In the genomic region with DNA sequence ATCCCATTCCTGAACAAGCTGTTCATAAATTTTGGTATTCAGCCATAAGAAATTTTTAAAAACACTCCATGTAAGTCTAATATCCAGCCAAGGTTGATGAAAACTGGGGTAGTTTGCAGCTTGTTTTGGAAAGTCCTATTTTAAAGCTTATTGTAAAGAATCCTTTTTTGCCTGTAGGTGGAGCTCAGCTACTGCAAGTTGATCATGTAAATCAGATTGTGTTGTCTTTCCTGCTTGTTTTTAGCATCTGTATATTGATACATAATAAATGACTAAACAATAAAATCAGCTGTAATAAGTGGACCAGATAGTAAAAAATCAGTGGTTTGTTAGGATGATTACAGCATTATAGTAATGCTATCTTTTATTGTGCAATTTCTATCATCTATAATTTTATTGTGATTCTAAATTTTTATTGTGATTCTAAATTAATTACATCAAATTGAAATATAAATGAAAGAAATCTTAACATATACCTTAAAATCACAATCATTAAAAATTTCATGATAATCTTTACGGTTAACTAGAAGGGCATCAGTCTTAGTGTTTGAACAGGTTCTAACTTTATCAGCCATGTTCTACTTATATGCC, we compare ENCODE assay signal across 8 cellular contexts. TPM values are rescaled to one million over a fixed set of nuclear protein-coding genes. Genes with fewer than 3 reads are reported as not detected.
DNase-seq lines count a peak whose midpoint lies in the region; ATAC-seq, FAIRE-seq and TF ChIP-seq lines count a peak whose summit lies in the region.

No MANE protein-coding gene starts in this region.

- 0 out of 2 replicates have a peak, but pooled peaks have one; percentile 18 for TF ChIP-seq RAD21 in HepG2 (CRISPR knock-in tag; IDR thresholded peaks at IDR 0.05)

- no peak overlapping the region for H3K27ac ChIP-seq in HepG2 (ENCODE audit: extremely low read length, insufficient read depth, low read length)
- no peak overlapping the region for H3K27ac ChIP-seq in aorta (ENCODE audit: low read depth in 1 of 2, low read length in 2 of 2)

- no peaks in the 10 kb centered on the region for H3K27me3 Mint-ChIP-seq in activated CD4-positive, alpha-beta T cell treated with anti-CD3 and anti-CD28 coated beads, Interleukin-2, amount 10 ng/mL, durations not matched to agents 7 days and 5 days
- H3K27me3 Mint-ChIP-seq in chondrocyte (ENCODE audit: low read depth): no peaks in the 10 kb centered on the region

- H3K4me2 ChIP-seq in HepG2 (ENCODE audit: low read depth, low read length): no peak overlapping the region

- BruUV-seq in HepG2 (replicated peaks; lab: Mats Ljungman, UMichigan): no TSS peak

- H4K20me1 ChIP-seq in HepG2 (ENCODE audit: insufficient read depth, low read length): no peaks in the 10 kb centered on the region

- ATAC-seq in HG02943 (IDR thresholded peaks at IDR 0.05; ENCODE audit: low read depth, unreplicated experiment): peak; percentile 73
- ATAC-seq in HepG2: peak; percentile 44; the same call in 1 of the 3 replicates
- peak; percentile 48 for ATAC-seq in aorta (ENCODE audit: low FRiP score)

- no peak for TF ChIP-seq POLR2A in HepG2 (IDR thresholded peaks at IDR 0.05; ENCODE audit: insufficient read depth in 1 of 2, low read depth in 2 of 2, low read length in 2 of 2)

- H3K4me3 Mint-ChIP-seq in activated CD4-positive, alpha-beta T cell treated with anti-CD3 and anti-CD28 coated beads, Interleukin-2, amount 10 ng/mL, durations not matched to agents 7 days and 5 days: no peak overlapping the region
- H3K4me3 Mint-ChIP-seq in chondrocyte (ENCODE audit: unreplicated experiment): no peak overlapping the region

- CTCF ChIA-PET in activated CD4-positive, alpha-beta T cell treated with anti-CD3 and anti-CD28 coated beads, Interleukin-2, amount 10 ng/mL, durations not matched to agents 7 days and 5 days (lab: Charles Lee): interaction anchor here (0.6 to 1.9 kb wide), 3 partner anchors 104 to 738 kb away, joined by 3 to 8 read pairs (median 3); no protein-coding TSS in a partner anchor
- CTCF ChIA-PET in HepG2 (lab: Yijun Ruan, JAX; ENCODE audit: low intra/inter-chr PET ratio, low total read pairs): interaction anchor here (0.7 to 1.8 kb wide), 3 partner anchors 226 to 673 kb away, joined by 3 to 11 read pairs (median 10); no protein-coding TSS in a partner anchor

- POLR2A ChIA-PET in activated CD4-positive, alpha-beta T cell treated with anti-CD3 and anti-CD28 coated beads, Interleukin-2, amount 10 ng/mL, durations not matched to agents 7 days and 5 days (lab: Charles Lee): no interaction called here
- POLR2A ChIA-PET in HepG2 (lab: Yijun Ruan, JAX): interaction anchor here (1.0 kb wide), 1 partner anchor 224 kb away, joined by 4 read pairs; no protein-coding TSS in a partner anchor

- no peak overlapping the region for H3K9ac ChIP-seq in HepG2 (ENCODE audit: insufficient read depth, low read depth, low read length)

- WGBS in HepG2 (ENCODE audit: low lambda C conversion rate): 100% methylated on average over 1 of the region's 1 CpG
- 75 to 91% methylated on average over 1 of the region's 1 CpG for WGBS in aorta, 2 donors

- H3K4me3 ChIP-seq in HepG2 (replicated peaks in 1 of 3; ENCODE audit: insufficient read depth in 1 of 3, low read depth in 2 of 3, low read length in 3 of 3): no peak overlapping the region
- no peak overlapping the region for H3K4me3 ChIP-seq in aorta (ENCODE audit: low read length in 2 of 2)

- peaks cover 1 to 7% of the 10 kb centered on the region in 2 experiments; a peak in 1 of 5 replicates for H3K36me3 ChIP-seq in HepG2 (replicated peaks in 1 of 2; ENCODE audit: control insufficient read depth in 1 of 2, insufficient read depth in 2 of 2, low read length in 2 of 2)
- H3K36me3 ChIP-seq in aorta (ENCODE audit: control insufficient read depth in 1 of 2, insufficient read depth in 2 of 2, low read length in 1 of 2): peaks cover 0 to 2% of the 10 kb centered on the region in 2 donors

- no peaks in the 10 kb centered on the region for H3K36me3 Mint-ChIP-seq in activated CD4-positive, alpha-beta T cell treated with anti-CD3 and anti-CD28 coated beads, Interleukin-2, amount 10 ng/mL, durations not matched to agents 7 days and 5 days (ENCODE audit: low read depth)
- H3K36me3 Mint-ChIP-seq in chondrocyte (ENCODE audit: low read depth): peaks cover 7% of the 10 kb centered on the region

- TF ChIP-seq CTCF in chondrocyte (IDR thresholded peaks at IDR 0.05) (peak; percentile 96), HepG2 (CRISPR knock-in tag; IDR thresholded peaks at IDR 0.05) (peak; percentile 74)

- DNase-seq in activated CD4-positive, alpha-beta T cell treated with anti-CD3 and anti-CD28 coated beads, Interleukin-2, amount 10 ng/mL, durations not matched to agents 7 days and 5 days: peak; percentile 33
- DNase-seq in activated CD4-positive, alpha-beta T cell treated with anti-CD3 and anti-CD28 coated beads for 1 hour: no peak
- peak; percentile 20 for DNase-seq in NOMO-1 treated with dmso at 0.1 percent for 144 hours (lab: John Stamatoyannopoulos, UW; ENCODE audit: unreplicated experiment)
- DNase-seq in chondrocyte (ENCODE audit: low spot score): no peak
- DNase-seq in HepG2 (ENCODE audit: low spot score): peak; percentile 57
- DNase-seq in aorta: no peak
- DNase-seq in OCI-M2 (lab: John Stamatoyannopoulos, UW; ENCODE audit: unreplicated experiment): no peak

- TF ChIP-seq EP300 in HepG2 (IDR thresholded peaks at IDR 0.05; ENCODE audit: low read depth in 2 of 2, low read length in 2 of 2): no peak
- TF ChIP-seq EP300 in HepG2 (CRISPR knock-in tag; IDR thresholded peaks at IDR 0.05; ENCODE audit: borderline replicate concordance): no peak

- H3K79me2 ChIP-seq in HepG2 (ENCODE audit: insufficient read depth, low read length): no peaks in the 10 kb centered on the region

- peak; percentile 43 for FAIRE-seq in HepG2 (lab: Jason Lieb, UNC)

- H3K4me1 ChIP-seq in HepG2 (ENCODE audit: insufficient read depth, low read length): no peaks in the 10 kb centered on the region
- no peaks in the 10 kb centered on the region for H3K4me1 ChIP-seq in aorta (ENCODE audit: control insufficient read depth in 1 of 2, insufficient read depth in 2 of 2, low read length in 2 of 2)

- H3K9me3 Mint-ChIP-seq in activated CD4-positive, alpha-beta T cell treated with anti-CD3 and anti-CD28 coated beads, Interleukin-2, amount 10 ng/mL, durations not matched to agents 7 days and 5 days: no peaks in the 10 kb centered on the region
- H3K9me3 Mint-ChIP-seq in chondrocyte (ENCODE audit: low read depth): no peaks in the 10 kb centered on the region

- no peak overlapping the region for H2AFZ ChIP-seq in HepG2 (ENCODE audit: low read length)

- in situ Hi-C loops in HepG2 (cut with HindIII; ENCODE audit: extremely low pct_ligation_motif_present, low pct_unique_long_range_greater_than_20kb): loop anchor here (5.0 kb wide), 2 partner anchors 226 to 671 kb away; a partner anchor contains a TSS

- no peak overlapping the region for H3K27ac Mint-ChIP-seq in activated CD4-positive, alpha-beta T cell treated with anti-CD3 and anti-CD28 coated beads, Interleukin-2, amount 10 ng/mL, durations not matched to agents 7 days and 5 days
- no peak overlapping the region for H3K27ac Mint-ChIP-seq in chondrocyte (ENCODE audit: unreplicated experiment)

- intact Hi-C loops in HepG2 (cut with micrococcal nuclease; ENCODE audit: unreplicated experiment): loop anchor here (1.0 to 5.0 kb wide), 5 partner anchors 156 to 672 kb away; no protein-coding TSS in a partner anchor
- intact Hi-C loops in aorta (cut with DNase I): loop anchor here (2.0 to 5.0 kb wide), 2 partner anchors 671 to 672 kb away; a partner anchor contains a TSS

- H3K27me3 ChIP-seq in HepG2 (ENCODE audit: control insufficient read depth in 1 of 2, insufficient read depth in 2 of 2, low read length in 2 of 2) (no peaks in the 10 kb centered on the region), aorta (ENCODE audit: control insufficient read depth in 1 of 2, insufficient read depth in 2 of 2, low read length in 1 of 2) (no peaks in the 10 kb centered on the region)

- H3K4me1 Mint-ChIP-seq in activated CD4-positive, alpha-beta T cell treated with anti-CD3 and anti-CD28 coated beads, Interleukin-2, amount 10 ng/mL, durations not matched to agents 7 days and 5 days: peaks cover 6% of the 10 kb centered on the region
- H3K4me1 Mint-ChIP-seq in chondrocyte (ENCODE audit: low read depth): peaks cover 17% of the 10 kb centered on the region

- no peaks in the 10 kb centered on the region for H3K9me3 ChIP-seq in HepG2 (ENCODE audit: low read length)
- no peaks in the 10 kb centered on the region for H3K9me3 ChIP-seq in aorta (ENCODE audit: control insufficient read depth, low read length)

RNA-seq across cellular contexts. Expression of a gene that starts 42.4 kb away (rescaled TPM):
- 10 to 100 TPM; 21.3 to 22.8 TPM for total RNA-seq in activated CD4-positive, alpha-beta T cell treated with anti-CD3 and anti-CD28 coated beads, Interleukin-2, amount 10 ng/mL, durations not matched to agents 7 days and 5 days
- total RNA-seq in chondrocyte: 19.5 to 22.4 TPM (median 20.0 TPM) in 3 replicates
- 25.7 and 38.1 TPM in 2 replicates for total RNA-seq in HepG2 (2016; rRNA removed; fragmentation: Illumina TruSeq; extraction: Trizol)
- total RNA-seq in HepG2 (2016; cell fraction: cytosol; rRNA removed; fragmentation: Illumina TruSeq; extraction: Trizol; ENCODE audit: low read depth): 9.0 and 10.5 TPM in 2 replicates
- 24.5 and 37.3 TPM in 2 replicates for total RNA-seq in HepG2 (2016; cell fraction: insoluble cytoplasmic fraction; rRNA removed; fragmentation: Illumina TruSeq; extraction: Trizol)
- total RNA-seq in HepG2 (2016; cell fraction: membrane; rRNA removed; fragmentation: Illumina TruSeq; extraction: Trizol): 16.0 TPM in 2 replicates
- 27.6 and 28.3 TPM in 2 replicates for total RNA-seq in HepG2 (2016; cell fraction: nucleus; rRNA removed; fragmentation: Illumina TruSeq; extraction: Trizol)
- polyA plus RNA-seq in HepG2 (2011; rRNA removed): 10.7 and 21.1 TPM in 2 replicates
- 7.0 and 11.2 TPM in 2 replicates for polyA plus RNA-seq in HepG2 (2011; cell fraction: cytosol; rRNA removed)
- 2.7 and 5.7 TPM in 2 replicates for polyA plus RNA-seq in HepG2 (2011; cell fraction: nucleus; rRNA removed)
- polyA plus RNA-seq in HepG2 (2012): 13.9 and 22.8 TPM in 2 replicates
- 7.9 and 9.2 TPM in 2 replicates for polyA plus RNA-seq in HepG2 (2016; cell fraction: cytosol; fragmentation: Illumina TruSeq; extraction: Trizol; ENCODE audit: low read depth)
- 46.6 and 49.1 TPM in 2 replicates for polyA plus RNA-seq in HepG2 (2016; cell fraction: insoluble cytoplasmic fraction; fragmentation: Illumina TruSeq; extraction: Trizol; ENCODE audit: low read depth)
- 11.2 and 12.2 TPM in 2 replicates for polyA plus RNA-seq in HepG2 (2016; cell fraction: membrane; fragmentation: Illumina TruSeq; extraction: Trizol; ENCODE audit: low read depth)
- polyA plus RNA-seq in HepG2 (2016; cell fraction: nucleus; fragmentation: Illumina TruSeq; extraction: Trizol; ENCODE audit: insufficient read depth, low read depth): 17.9 and 20.2 TPM in 2 replicates
- 12.9 and 15.6 TPM in 2 replicates for polyA minus RNA-seq in HepG2 (2011; rRNA and poly(A)+ RNA removed; ENCODE audit: low replicate concordance)
- polyA minus RNA-seq in HepG2 (2011; cell fraction: cytosol; rRNA and poly(A)+ RNA removed): 9.8 and 14.3 TPM in 2 replicates
- polyA minus RNA-seq in HepG2 (2011; cell fraction: nucleus; rRNA and poly(A)+ RNA removed): 58.7 and 70.8 TPM in 2 replicates
- 10 to 100 TPM; 19.5 to 20.7 TPM for total RNA-seq in aorta
- 10 to 100 TPM; 12.9 to 15.7 TPM for polyA plus RNA-seq in aorta

RNA-seq across cellular contexts. Expression of a gene that starts 42.7 kb away (rescaled TPM):
- 10 to 100 TPM; 21.8 to 25.8 TPM for total RNA-seq in activated CD4-positive, alpha-beta T cell treated with anti-CD3 and anti-CD28 coated beads, Interleukin-2, amount 10 ng/mL, durations not matched to agents 7 days and 5 days
- total RNA-seq in chondrocyte: 17.2 to 21.9 TPM (median 20.8 TPM) in 3 replicates
- 16.5 and 28.7 TPM in 2 replicates for total RNA-seq in HepG2 (2016; rRNA removed; fragmentation: Illumina TruSeq; extraction: Trizol)
- 6.4 and 6.6 TPM in 2 replicates for total RNA-seq in HepG2 (2016; cell fraction: cytosol; rRNA removed; fragmentation: Illumina TruSeq; extraction: Trizol; ENCODE audit: low read depth)
- 17.0 and 29.2 TPM in 2 replicates for total RNA-seq in HepG2 (2016; cell fraction: insoluble cytoplasmic fraction; rRNA removed; fragmentation: Illumina TruSeq; extraction: Trizol)
- 7.9 and 10.2 TPM in 2 replicates for total RNA-seq in HepG2 (2016; cell fraction: membrane; rRNA removed; fragmentation: Illumina TruSeq; extraction: Trizol)
- 8.1 and 8.2 TPM in 2 replicates for total RNA-seq in HepG2 (2016; cell fraction: nucleus; rRNA removed; fragmentation: Illumina TruSeq; extraction: Trizol)
- 3.1 and 3.4 TPM in 2 replicates for polyA plus RNA-seq in HepG2 (2011; rRNA removed)
- 2.2 and 2.4 TPM in 2 replicates for polyA plus RNA-seq in HepG2 (2011; cell fraction: cytosol; rRNA removed)
- 1.6 and 2.1 TPM in 2 replicates for polyA plus RNA-seq in HepG2 (2011; cell fraction: nucleus; rRNA removed)
- 6.5 TPM in 2 replicates for polyA plus RNA-seq in HepG2 (2012)
- 8.4 and 10.6 TPM in 2 replicates for polyA plus RNA-seq in HepG2 (2016; cell fraction: cytosol; fragmentation: Illumina TruSeq; extraction: Trizol; ENCODE audit: low read depth)
- 29.2 and 29.3 TPM in 2 replicates for polyA plus RNA-seq in HepG2 (2016; cell fraction: insoluble cytoplasmic fraction; fragmentation: Illumina TruSeq; extraction: Trizol; ENCODE audit: low read depth)
- polyA plus RNA-seq in HepG2 (2016; cell fraction: membrane; fragmentation: Illumina TruSeq; extraction: Trizol; ENCODE audit: low read depth): 5.6 and 7.3 TPM in 2 replicates
- 11.1 and 13.0 TPM in 2 replicates for polyA plus RNA-seq in HepG2 (2016; cell fraction: nucleus; fragmentation: Illumina TruSeq; extraction: Trizol; ENCODE audit: insufficient read depth, low read depth)
- 1.8 and 5.9 TPM in 2 replicates for polyA minus RNA-seq in HepG2 (2011; rRNA and poly(A)+ RNA removed; ENCODE audit: low replicate concordance)
- polyA minus RNA-seq in HepG2 (2011; cell fraction: cytosol; rRNA and poly(A)+ RNA removed): 4.6 and 6.5 TPM in 2 replicates
- 7.6 and 9.9 TPM in 2 replicates for polyA minus RNA-seq in HepG2 (2011; cell fraction: nucleus; rRNA and poly(A)+ RNA removed)
- total RNA-seq in aorta: 10 to 100 TPM; 19.6 to 25.5 TPM
- polyA plus RNA-seq in aorta: 10 to 100 TPM in 1 of 2 donors, 1 to 10 TPM in 1; 5.4 to 18.8 TPM

Comparison
In these comparisons a context has a peak if more than half of its experiments do, and no peak if none do; other contexts are left out.
1. DNase-seq: peak in activated CD4-positive, alpha-beta T cell treated with anti-CD3 and anti-CD28 coated beads, Interleukin-2, amount 10 ng/mL, durations not matched to agents 7 days and 5 days (single experiment), NOMO-1 treated with dmso at 0.1 percent for 144 hours (single experiment) and HepG2 (single experiment); none in activated CD4-positive, alpha-beta T cell treated with anti-CD3 and anti-CD28 coated beads for 1 hour (single experiment), chondrocyte (single experiment), aorta (0 of 2) and OCI-M2 (single experiment).
2. Peak in every context shown above with its lines, with median percentiles within 50 percentile points of each other: ATAC-seq.